In the genomic region with DNA sequence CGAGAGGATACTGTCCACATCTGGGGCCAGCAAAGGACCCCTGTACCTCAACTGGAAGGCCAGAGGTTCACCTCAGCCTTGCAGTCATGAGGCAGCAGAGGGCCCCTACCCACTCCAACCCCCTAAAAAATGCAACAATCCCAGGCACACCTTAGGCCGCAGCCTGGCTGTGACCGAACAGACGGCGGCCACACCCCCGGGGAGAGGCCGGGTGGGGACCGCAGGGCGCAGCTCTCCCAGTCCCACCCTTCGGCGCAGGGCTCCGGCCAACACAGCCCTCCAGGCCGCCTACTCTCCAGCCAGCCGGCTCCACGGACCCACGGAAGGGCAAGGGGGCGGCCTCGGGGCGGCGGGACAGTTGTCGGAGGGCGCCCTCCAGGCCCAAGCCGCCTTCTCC, we compare ENCODE assay signal across 11 cellular contexts. TPM values are rescaled to one million over a fixed set of nuclear protein-coding genes. Genes with fewer than 3 reads are reported as not detected.
A peak's percentile ranks its signal among the peaks of the same experiment; 100 is the strongest.
DNase-seq lines count a peak whose midpoint lies in the region; ATAC-seq, FAIRE-seq and TF ChIP-seq lines count a peak whose summit lies in the region.
"Had no signal": no experiment of that assay in that cellular context is flagged by ENCODE, and none has a peak within 500 bp of the region (broad histone marks: within the 10 kb centered on the region; RNA-seq: fewer than 3 reads in every experiment).

No MANE protein-coding gene starts in this region.

- no peak overlapping the region for H2BK15ac ChIP-seq in H1 (ENCODE audit: low read length)

- no peak overlapping the region for H4K5ac ChIP-seq in H1 (ENCODE audit: insufficient read length, low read depth, low read length)

- peak overlapping the region; percentile 81 for H2AFZ ChIP-seq in ACC112 (ENCODE audit: low read length, unreplicated experiment)
- H2AFZ ChIP-seq in PC-3 (ENCODE audit: low read length) = 0 out of 2 replicates have a peak overlapping the region, but pooled peaks have one; percentile 45
- peak overlapping the region; percentile 73; the same call in 1 of the 2 replicates for H2AFZ ChIP-seq in H1 (ENCODE audit: low read length)

- no peak overlapping the region for H3K18ac ChIP-seq in H1 (ENCODE audit: extremely low read depth, low read length)

- no peak overlapping the region for H2BK20ac ChIP-seq in H1 (ENCODE audit: low read length)

- no peak overlapping the region for H3K4ac ChIP-seq in H1 (replicated peaks; ENCODE audit: insufficient read length, low read depth, low read length)

- H2BK12ac ChIP-seq in H1 (ENCODE audit: low read depth, low read length) = no peak overlapping the region

- H2BK120ac ChIP-seq in H1 (replicated peaks; ENCODE audit: low read depth, low read length) = no peak overlapping the region

- no peak for TF ChIP-seq EP300 in H1 (IDR thresholded peaks at IDR 0.05; ENCODE audit: borderline replicate concordance in 1 of 2, low read depth in 2 of 2, low read length in 2 of 2)

- H3K36me3 Mint-ChIP-seq in natural killer cell (no peaks in the 10 kb centered on the region), mesothelial cell of epicardium (no peaks in the 10 kb centered on the region)

- no peak for TF ChIP-seq RAD21 in H1 (IDR thresholded peaks at IDR 0.05 in 1 of 2, conservative IDR thresholded peaks at IDR 0.05 in 1 of 2; ENCODE audit: low read depth in 2 of 2, low read length in 2 of 2)

- no peaks in the 10 kb centered on the region for H3K9me2 ChIP-seq in PC-3 (replicated peaks; ENCODE audit: low read length)

- H3K4me1 ChIP-seq in ACC112 (ENCODE audit: control insufficient read depth, insufficient read depth, low read length, unreplicated experiment) = peaks cover 14% of the 10 kb centered on the region
- H3K4me1 ChIP-seq in PC-3 (ENCODE audit: insufficient read depth, low read length) = peaks cover 28% of the 10 kb centered on the region
- H3K4me1 ChIP-seq in H1 (replicated peaks in 1 of 4; ENCODE audit: control insufficient read depth in 3 of 4, insufficient read depth in 4 of 4, low read length in 3 of 4) = 0 out of 7 replicates have a peak, but pooled peaks cover 0 to 3% (median 0%) of the 10 kb centered on the region in 4 experiments

- no peaks in the 10 kb centered on the region for H3K79me1 ChIP-seq in H1 (ENCODE audit: low read depth, low read length)

- 79% methylated on average over 18 of the region's 23 CpGs; no CpG with 5 or more reads in 1 of the 2 experiments for WGBS in H1 (ENCODE audit: extremely low coverage in 1 of 2, insufficient coverage in 1 of 2, insufficient read length in 1 of 2, insufficient replicate concordance in 2 of 2, low coverage in 1 of 2, low lambda C conversion rate in 2 of 2, missing lambda C conversion rate in 1 of 2), 2 experiments

- no peaks in the 10 kb centered on the region; the same call in 1 of the 2 replicates for H3K27me3 ChIP-seq in ACC112 (ENCODE audit: insufficient read depth, low read length)
- H3K27me3 ChIP-seq in PC-3 (ENCODE audit: low read length) = peaks cover 8% of the 10 kb centered on the region
- peaks cover 0 to 19% (median 10%) of the 10 kb centered on the region in 4 experiments; a peak in 4 of 7 replicates for H3K27me3 ChIP-seq in H1 (replicated peaks in 1 of 4; ENCODE audit: control insufficient read depth in 3 of 4, extremely low read depth in 1 of 4, insufficient read depth in 3 of 4, low read length in 3 of 4)

- TF ChIP-seq POLR2A in H1 (IDR thresholded peaks at IDR 0.05; ENCODE audit: control extremely low read depth in 1 of 2, low read depth in 2 of 2, low read length in 2 of 2) = no peak

- H3K27ac Mint-ChIP-seq in natural killer cell (peak overlapping the region in 1 of 2 donors; percentile 82), mesothelial cell of epicardium (no peak overlapping the region)

- H4K8ac ChIP-seq in H1 (ENCODE audit: extremely low read depth, insufficient read depth, low read length) = peak overlapping the region; percentile 83

- H2BK5ac ChIP-seq in H1 (ENCODE audit: low read depth, low read length) = no peak overlapping the region

- H3K9me3 ChIP-seq in PC-3 (ENCODE audit: low read length) = no peaks in the 10 kb centered on the region
- no peaks in the 10 kb centered on the region for H3K9me3 ChIP-seq in H1 (ENCODE audit: insufficient read depth in 2 of 2, low read depth in 1 of 2, low read length in 1 of 2)

- no peak for DNase-seq in PC-3
- DNase-seq in H1 (ENCODE audit: low read depth in 1 of 2, low spot score in 2 of 2) = no peak
- no peak for DNase-seq in natural killer cell
- no peak for DNase-seq in KBM-7
- DNase-seq in mesothelial cell of epicardium (ENCODE audit: low spot score in 2 of 2, unreplicated experiment in 2 of 2) = no peak
- no peak for DNase-seq in pons (ENCODE audit: low spot score)
- no peak for DNase-seq in G401 (ENCODE audit: low spot score)
- DNase-seq: DMS153 had no signal

- H3K27ac ChIP-seq in ACC112 (ENCODE audit: low read depth, low read length) (no peak overlapping the region), PC-3 (ENCODE audit: low read length) (no peak overlapping the region), H1 (ENCODE audit: low read depth, low read length) (no peak overlapping the region)

- H3K9me3 Mint-ChIP-seq in natural killer cell = no peaks in the 10 kb centered on the region
- H3K9me3 Mint-ChIP-seq in mesothelial cell of epicardium = no peaks in the 10 kb centered on the region

- CTCF ChIA-PET in PC-3 (lab: Charles Lee) (no interaction called here), H1 (lab: Charles Lee; ENCODE audit: partially characterized antibody) (interaction anchor here (1.1 to 7.7 kb wide), 2 partner anchors 23 to 41 kb away, joined by 3 to 48 read pairs; no protein-coding TSS in a partner anchor)

- H3K4me2 ChIP-seq in PC-3 (ENCODE audit: low read length) (peak overlapping the region; percentile 44; the same call in 1 of the 2 replicates), H1 (ENCODE audit: insufficient read depth in 1 of 2, low read depth in 2 of 2, low read length in 2 of 2) (peak overlapping the region; percentile 41 to 55)

- H3K56ac ChIP-seq in H1 (replicated peaks; ENCODE audit: insufficient read length, low read depth, low read length) = no peak overlapping the region

- H3K23me2 ChIP-seq in H1 (ENCODE audit: low read depth, low read length) = no peaks in the 10 kb centered on the region; the same call in 1 of the 2 replicates

- H3K27me3 Mint-ChIP-seq in natural killer cell (ENCODE audit: low read depth in 2 of 2) (peaks cover 0 to 6% of the 10 kb centered on the region in 2 donors), mesothelial cell of epicardium (ENCODE audit: low read depth) (peaks cover 3% of the 10 kb centered on the region)

- H2AK5ac ChIP-seq in H1 (ENCODE audit: low read depth, low read length) = no peak overlapping the region

- H3K4me3 ChIP-seq in ACC112 (ENCODE audit: low read depth, low read length) (peak overlapping the region; percentile 90), PC-3 (ENCODE audit: low read length) (peak overlapping the region; percentile 27; the same call in 1 of the 2 replicates), H1 (ENCODE audit: extremely low read depth in 1 of 4, insufficient read depth in 2 of 4, low read depth in 3 of 4, low read length in 4 of 4) (peak overlapping the region; percentile 29 to 59 (median 32); a peak in 5 of 8 replicates)

- FAIRE-seq in H1 (lab: Jason Lieb, UNC) = no peak
- FAIRE-seq: HTR-8/SVneo, kidney had no signal

- no peak overlapping the region for H3K23ac ChIP-seq in H1 (ENCODE audit: insufficient read length)

- H3K9ac ChIP-seq in PC-3 (ENCODE audit: low read length) = no peak overlapping the region
- H3K9ac ChIP-seq in H1 (replicated peaks in 1 of 4; ENCODE audit: extremely low read depth in 1 of 4, low read depth in 3 of 4, low read length in 3 of 4) = peak overlapping the region in 1 of 4 experiments; percentile 46; a peak in 1 of 7 replicates

- H3K4me3 Mint-ChIP-seq in natural killer cell (peak overlapping the region; percentile 71), mesothelial cell of epicardium (no peak overlapping the region)

- TF ChIP-seq CTCF in PC-3 (conservative IDR thresholded peaks at IDR 0.05; ENCODE audit: low read depth, low read length) (no peak), H1 (IDR thresholded peaks at IDR 0.05; ENCODE audit: control extremely low read depth in 1 of 3, insufficient read depth in 1 of 3, low read depth in 1 of 3, low read length in 3 of 3) (no peak), natural killer cell (IDR thresholded peaks at IDR 0.05) (no peak), mesothelial cell of epicardium (IDR thresholded peaks at IDR 0.05; ENCODE audit: unreplicated experiment) (no peak)

- POLR2A ChIA-PET in PC-3 (lab: Charles Lee; ENCODE audit: unreplicated experiment) = no interaction called here
- POLR2A ChIA-PET in H1 (lab: Charles Lee; ENCODE audit: partially characterized antibody) = interaction anchor here (1.2 to 2.7 kb wide), 5 partner anchors 9 to 302 kb away, joined by 3 to 8 read pairs (median 6); partner anchors contain the start of genes CHRNA5, IREB2 and SKIC8

- H3K79me2 ChIP-seq in ACC112 (ENCODE audit: control insufficient read depth, insufficient read depth, low read length, unreplicated experiment) = peaks cover 11% of the 10 kb centered on the region
- H3K79me2 ChIP-seq in PC-3 (ENCODE audit: low read length) = no peaks in the 10 kb centered on the region
- no peaks in the 10 kb centered on the region for H3K79me2 ChIP-seq in H1 (ENCODE audit: control insufficient read depth in 1 of 2, insufficient read depth in 2 of 2, low read length in 2 of 2)

- H4K20me1 ChIP-seq in PC-3 (ENCODE audit: low read length) = no peaks in the 10 kb centered on the region
- H4K20me1 ChIP-seq in H1 (replicated peaks in 1 of 2; ENCODE audit: control insufficient read depth in 1 of 2, insufficient read depth in 2 of 2, low read length in 2 of 2) = no peaks in the 10 kb centered on the region

- intact Hi-C loops in PC-3 (cut with micrococcal nuclease) = no loop called here
- intact Hi-C loops in natural killer cell (cut with micrococcal nuclease) = loop anchor here (1.0 kb wide), 1 partner anchor 35 kb away; the partner anchor contains the start of gene SKIC8

- no peak overlapping the region for H3K14ac ChIP-seq in H1 (ENCODE audit: insufficient read length)

- no peaks in the 10 kb centered on the region for H3K36me3 ChIP-seq in ACC112 (ENCODE audit: insufficient read depth, low read length)
- H3K36me3 ChIP-seq in PC-3 (ENCODE audit: low read depth, low read length) = no peaks in the 10 kb centered on the region
- H3K36me3 ChIP-seq in H1 (ENCODE audit: control insufficient read depth in 2 of 4, insufficient read depth in 4 of 4, low read length in 3 of 4) = no peaks in the 10 kb centered on the region

- H4K91ac ChIP-seq in H1 (replicated peaks; ENCODE audit: insufficient read length, low read length) = no peak overlapping the region

- in situ Hi-C loops in KBM-7 (cut with MboI; ENCODE audit: low pct_unique_long_range_greater_than_20kb, low sequenced_read_pairs) = no loop called here
- in situ Hi-C loops in G401 (cut with HindIII; ENCODE audit: low sequenced_read_pairs) = no loop called here

- H3F3A ChIP-seq in PC-3 (ENCODE audit: low read length, unreplicated experiment) = no peaks in the 10 kb centered on the region

- H3K4me1 Mint-ChIP-seq in natural killer cell = peaks cover 10 to 11% of the 10 kb centered on the region in 2 donors
- H3K4me1 Mint-ChIP-seq in mesothelial cell of epicardium = peaks cover 6% of the 10 kb centered on the region

- no TSS peak for BruUV-seq in PC-3 (replicated peaks; lab: Mats Ljungman, UMichigan)

- no peak for ATAC-seq in PC-3
- no peak for ATAC-seq in natural killer cell

RNA-seq across cellular contexts. Expression of gene DNAJA4, which starts 0.5 kb away (rescaled TPM):
- total RNA-seq in PC-3 (2014; rRNA removed) (1.3 and 5.4 TPM in 2 replicates), natural killer cell (10 to 100 TPM; 23.2 to 28.8 (median 26.3) TPM), mesothelial cell of epicardium (0.13 to 0.18 TPM in 2 of 3 replicates, not detected in the other)
- 2.5 and 3.6 TPM in 2 replicates for total RNA-seq in H1 (2021; fragmentation: NEBNext Ultra II Directional; extraction: Animal tissue kit (Norgen Biotek cat#: 25700))
- polyA plus RNA-seq in H1 (2011; rRNA removed) = 5.1 and 6.2 TPM in 2 replicates
- polyA plus RNA-seq in H1 (2011; cell fraction: cytosol; rRNA removed) = 7.2 TPM
- polyA plus RNA-seq in H1 (2011; cell fraction: nucleus; rRNA removed) = 12.6 TPM
- polyA plus RNA-seq in H1 (2012, experiment 1 of 2) = 6.0 to 8.0 TPM (median 6.6 TPM) in 4 replicates
- 0.89 TPM for polyA plus RNA-seq in H1 (2012, experiment 2 of 2)
- 0.83 TPM for polyA plus RNA-seq in H1 (2013, experiment 1 of 2)
- 0.61 TPM for polyA plus RNA-seq in H1 (2013, experiment 2 of 2)
- polyA minus RNA-seq in H1 (2011; rRNA and poly(A)+ RNA removed) = 6.7 and 6.9 TPM in 2 replicates
- polyA minus RNA-seq in H1 (2011; cell fraction: cytosol; rRNA and poly(A)+ RNA removed) = 4.8 TPM
- 10.0 TPM for polyA minus RNA-seq in H1 (2011; cell fraction: nucleus; rRNA and poly(A)+ RNA removed)
- total RNA-seq in G401 (2014; rRNA removed; shearing (Covaris generic)) = not detected in 2 replicates

RNA-seq across cellular contexts. Expression of gene ACSBG1, which starts 29.5 kb away (rescaled TPM):
- total RNA-seq in PC-3 (2014; rRNA removed) = 0.36 and 0.40 TPM in 2 replicates
- total RNA-seq in H1 (2021; fragmentation: NEBNext Ultra II Directional; extraction: Animal tissue kit (Norgen Biotek cat#: 25700)) = 6.1 and 7.1 TPM in 2 replicates
- 5.4 and 11.9 TPM in 2 replicates for polyA plus RNA-seq in H1 (2011; rRNA removed)
- polyA plus RNA-seq in H1 (2011; cell fraction: cytosol; rRNA removed) = 4.9 TPM
- 14.8 TPM for polyA plus RNA-seq in H1 (2011; cell fraction: nucleus; rRNA removed)
- polyA plus RNA-seq in H1 (2012, experiment 1 of 2) = 1.7 to 5.5 TPM (median 3.9 TPM) in 4 replicates
- polyA plus RNA-seq in H1 (2012, experiment 2 of 2) = 2.2 TPM
- polyA plus RNA-seq in H1 (2013, experiment 1 of 2) = 1.9 TPM
- polyA plus RNA-seq in H1 (2013, experiment 2 of 2) = 2.1 TPM
- 8.7 and 9.3 TPM in 2 replicates for polyA minus RNA-seq in H1 (2011; rRNA and poly(A)+ RNA removed)
- polyA minus RNA-seq in H1 (2011; cell fraction: cytosol; rRNA and poly(A)+ RNA removed) = 4.8 TPM
- polyA minus RNA-seq in H1 (2011; cell fraction: nucleus; rRNA and poly(A)+ RNA removed) = 11.9 TPM
- under 1 TPM in 1 of 3 donors, not detected in 2; 0.07 TPM for total RNA-seq in natural killer cell
- 0.57 to 1.2 TPM (median 0.73 TPM) in 3 replicates for total RNA-seq in mesothelial cell of epicardium
- total RNA-seq in G401 (2014; rRNA removed; shearing (Covaris generic)) = 9.9 and 17.3 TPM in 2 replicates

RNA-seq across cellular contexts. Expression of gene SKIC8, which starts 35.5 kb away (rescaled TPM):
- total RNA-seq in PC-3 (2014; rRNA removed) = 54.7 and 56.1 TPM in 2 replicates
- 44.2 and 44.7 TPM in 2 replicates for total RNA-seq in H1 (2021; fragmentation: NEBNext Ultra II Directional; extraction: Animal tissue kit (Norgen Biotek cat#: 25700))
- 42.3 and 77.7 TPM in 2 replicates for polyA plus RNA-seq in H1 (2011; rRNA removed)
- polyA plus RNA-seq in H1 (2011; cell fraction: cytosol; rRNA removed) = 82.0 TPM
- polyA plus RNA-seq in H1 (2011; cell fraction: nucleus; rRNA removed) = 37.9 TPM
- polyA plus RNA-seq in H1 (2012, experiment 1 of 2) = 58.8 to 64.1 TPM (median 60.1 TPM) in 4 replicates
- 23.9 TPM for polyA plus RNA-seq in H1 (2012, experiment 2 of 2)
- polyA plus RNA-seq in H1 (2013, experiment 1 of 2) = 39.0 TPM
- 37.6 TPM for polyA plus RNA-seq in H1 (2013, experiment 2 of 2)
- 58.5 and 78.2 TPM in 2 replicates for polyA minus RNA-seq in H1 (2011; rRNA and poly(A)+ RNA removed)
- 44.5 TPM for polyA minus RNA-seq in H1 (2011; cell fraction: cytosol; rRNA and poly(A)+ RNA removed)
- polyA minus RNA-seq in H1 (2011; cell fraction: nucleus; rRNA and poly(A)+ RNA removed) = 22.7 TPM
- 10 to 100 TPM; 20.7 to 24.9 (median 21.4) TPM for total RNA-seq in natural killer cell
- total RNA-seq in mesothelial cell of epicardium = 51.2 to 55.1 TPM (median 54.8 TPM) in 3 replicates
- 484 and 486 TPM in 2 replicates for total RNA-seq in G401 (2014; rRNA removed; shearing (Covaris generic))

Comparison
In these comparisons a context has a peak if more than half of its experiments do, and no peak if none do; other contexts are left out.
1. H3K4me3 ChIP-seq: peak in every context shown above with its lines; median percentile 90 in ACC112; 32 in H1; 27 in PC-3.